13 cellular contexts compared by ENCODE assay signal in genomic region chr19:3722443-3723109, GRCh38. TPM values are rescaled to one million over a fixed set of nuclear protein-coding genes. Genes with fewer than 3 reads are reported as not detected.
A peak's percentile ranks its signal among the peaks of the same experiment; 100 is the strongest.
DNase-seq lines count a peak whose midpoint lies in the region; ATAC-seq, FAIRE-seq and TF ChIP-seq lines count a peak whose summit lies in the region.
"Had no signal": no experiment of that assay in that cellular context is flagged by ENCODE, and none has a peak within 500 bp of the region (broad histone marks: within the 10 kb centered on the region; RNA-seq: fewer than 3 reads in every experiment).

No MANE protein-coding gene starts in this region.

- H3K4me2 ChIP-seq in astrocyte (ENCODE audit: low read length) = no peak overlapping the region

- no peak for TF ChIP-seq CTCF in cardiac muscle cell (IDR thresholded peaks at IDR 0.05; ENCODE audit: low read depth, low read length)
- TF ChIP-seq CTCF in astrocyte (IDR thresholded peaks at IDR 0.05; ENCODE audit: insufficient read depth, low read depth, low read length) = no peak
- TF ChIP-seq CTCF in lung (IDR thresholded peaks at IDR 0.05; ENCODE audit: control extremely low read depth, extremely low read depth) = no peak

- FAIRE-seq in astrocyte (lab: Jason Lieb, UNC) = no peak
- FAIRE-seq: endometrium had no signal

- ATAC-seq in right cardiac atrium (no peak), lung (ENCODE audit: insufficient read depth, low FRiP score) (no peak), GM21737 (IDR thresholded peaks at IDR 0.05; ENCODE audit: unreplicated experiment) (no peak), GM21576 (IDR thresholded peaks at IDR 0.05; ENCODE audit: unreplicated experiment) (no peak)
- ATAC-seq: activated CD8-positive, alpha-beta memory T cell treated with anti-CD3 and anti-CD28 coated beads, Interleukin-2, amount 10 ng/mL, durations not matched to agents 7 days and 5 days had no signal

- no peaks in the 10 kb centered on the region for H3K36me3 Mint-ChIP-seq in astrocyte (ENCODE audit: low read depth, unreplicated experiment)
- H3K36me3 Mint-ChIP-seq: activated CD8-positive, alpha-beta memory T cell treated with anti-CD3 and anti-CD28 coated beads, Interleukin-2, amount 10 ng/mL, durations not matched to agents 7 days and 5 days had no signal

- H3K27ac ChIP-seq in cardiac muscle cell (no peak overlapping the region), right cardiac atrium (ENCODE audit: low read length) (no peak overlapping the region), astrocyte (ENCODE audit: low read depth, low read length) (no peak overlapping the region), lung (ENCODE audit: low read depth in 1 of 2, low read length in 1 of 2) (no peak overlapping the region)

- H3K27me3 ChIP-seq in cardiac muscle cell = peaks cover 22% of the 10 kb centered on the region
- no peaks in the 10 kb centered on the region for H3K27me3 ChIP-seq in right cardiac atrium (ENCODE audit: control insufficient read depth, insufficient read depth)
- peaks cover 17% of the 10 kb centered on the region for H3K27me3 ChIP-seq in astrocyte (ENCODE audit: insufficient read depth, low read length)
- H3K27me3 ChIP-seq in lung (ENCODE audit: control insufficient read depth, insufficient read depth) = no peaks in the 10 kb centered on the region

- intact Hi-C loops in right cardiac atrium (cut with DNase I) = no loop called here

- H3K36me3 ChIP-seq in cardiac muscle cell (no peaks in the 10 kb centered on the region), astrocyte (ENCODE audit: insufficient read depth, low read length) (no peaks in the 10 kb centered on the region), lung (ENCODE audit: control insufficient read depth in 2 of 2, insufficient read depth in 2 of 2, low read length in 2 of 2) (no peaks in the 10 kb centered on the region)

- H3K4me1 Mint-ChIP-seq in astrocyte (ENCODE audit: low read depth, unreplicated experiment) = no peaks in the 10 kb centered on the region

- no peaks in the 10 kb centered on the region for H3K9me3 ChIP-seq in cardiac muscle cell (ENCODE audit: low read depth)
- no peaks in the 10 kb centered on the region for H3K9me3 ChIP-seq in right cardiac atrium (ENCODE audit: control insufficient read depth, low read length)
- H3K9me3 ChIP-seq in astrocyte (ENCODE audit: insufficient read depth, low read depth, low read length) = no peaks in the 10 kb centered on the region
- H3K9me3 ChIP-seq in lung (ENCODE audit: control insufficient read depth in 2 of 2, insufficient read depth in 1 of 2, low read length in 1 of 2) = peaks cover 0 to 2% of the 10 kb centered on the region in 2 donors

- no peak overlapping the region for H3K27ac Mint-ChIP-seq in astrocyte (ENCODE audit: unreplicated experiment)
- H3K27ac Mint-ChIP-seq: activated CD8-positive, alpha-beta memory T cell treated with anti-CD3 and anti-CD28 coated beads, Interleukin-2, amount 10 ng/mL, durations not matched to agents 7 days and 5 days had no signal

- H2AFZ ChIP-seq in astrocyte (ENCODE audit: low read depth, low read length) = no peak overlapping the region

- no peaks in the 10 kb centered on the region for H3K79me2 ChIP-seq in astrocyte (ENCODE audit: insufficient read depth, low read length)

- H3K4me1 ChIP-seq in cardiac muscle cell (ENCODE audit: low read depth) (no peaks in the 10 kb centered on the region), right cardiac atrium (ENCODE audit: control insufficient read depth, insufficient read depth, low read length) (no peaks in the 10 kb centered on the region), astrocyte (ENCODE audit: insufficient read depth, low read length) (no peaks in the 10 kb centered on the region), lung (ENCODE audit: control insufficient read depth in 2 of 2, insufficient read depth in 2 of 2, low read length in 2 of 2) (peaks cover 0 to 2% of the 10 kb centered on the region in 2 donors)

- peak overlapping the region; percentile 14 for H3K4me3 ChIP-seq in cardiac muscle cell
- no peak overlapping the region for H3K4me3 ChIP-seq in right cardiac atrium (ENCODE audit: low read length)
- no peak overlapping the region for H3K4me3 ChIP-seq in astrocyte (ENCODE audit: insufficient read depth, low read depth, low read length)
- no peak overlapping the region for H3K4me3 ChIP-seq in lung

- no peaks in the 10 kb centered on the region for H4K20me1 ChIP-seq in astrocyte (ENCODE audit: insufficient read depth, low read length)

- DNase-seq in cardiac muscle cell (ENCODE audit: low read depth in 1 of 2, low spot score in 1 of 2) = peak in 1 of 2 donors; percentile 57
- DNase-seq in right cardiac atrium = no peak
- no peak for DNase-seq in astrocyte (ENCODE audit: low read depth)
- peak; percentile 48 for DNase-seq in lung (ENCODE audit: low spot score)
- DNase-seq in stimulated activated naive CD4-positive, alpha-beta T cell treated with Interleukin-2 at 50 U/mL for 16 hours (lab: John Stamatoyannopoulos, UW) = no peak
- DNase-seq in NK-92 treated with Interleukin-12 subunit alpha and Interleukin-12 subunit beta, amount 100 ng/mL, for 24 hours (lab: John Stamatoyannopoulos, UW) = no peak
- DNase-seq: activated CD8-positive, alpha-beta memory T cell treated with anti-CD3 and anti-CD28 coated beads, Interleukin-2, amount 10 ng/mL, durations not matched to agents 7 days and 5 days; C1 segment of cervical spinal cord; left ventricle myocardium superior; stimulated activated CD4-positive, alpha-beta T cell treated with anti-CD3 and anti-CD28 coated beads, Interleukin-4, amount 100 ng/mL, for 1 hour had no signal

- H3K9ac ChIP-seq in astrocyte (ENCODE audit: low read length) = no peak overlapping the region

- WGBS in right cardiac atrium = 4% methylated on average over 30 of the region's 30 CpGs
- 6 to 8% methylated on average over 29 to 30 of the region's 30 CpGs for WGBS in lung, 2 donors

- H3K27me3 Mint-ChIP-seq in astrocyte (ENCODE audit: low read depth, unreplicated experiment) = peaks cover 13% of the 10 kb centered on the region

- H3K4me3 Mint-ChIP-seq in astrocyte (ENCODE audit: unreplicated experiment) = peak overlapping the region; percentile 34
- H3K4me3 Mint-ChIP-seq: activated CD8-positive, alpha-beta memory T cell treated with anti-CD3 and anti-CD28 coated beads, Interleukin-2, amount 10 ng/mL, durations not matched to agents 7 days and 5 days had no signal

- H3K9me3 Mint-ChIP-seq in astrocyte (ENCODE audit: unreplicated experiment) = no peaks in the 10 kb centered on the region

RNA-seq across cellular contexts. Expression of gene TJP3, which starts 14.4 kb away (rescaled TPM):
- total RNA-seq in cardiac muscle cell = 2.8 and 5.2 TPM in 2 replicates
- 3.0 and 5.0 TPM in 2 replicates for polyA plus RNA-seq in cardiac muscle cell
- total RNA-seq in right cardiac atrium = not detected
- 0.05 TPM for polyA plus RNA-seq in right cardiac atrium
- 0.58 and 2.0 TPM in 2 replicates for total RNA-seq in astrocyte
- total RNA-seq in lung = 10 to 100 TPM; 42.8 to 56.4 TPM
- polyA plus RNA-seq in lung = 10 to 100 TPM; 18.4 to 57.8 TPM

RNA-seq across cellular contexts. Expression of gene PIP5K1C, which starts 22.3 kb away (rescaled TPM):
- total RNA-seq in cardiac muscle cell = 24.1 and 28.4 TPM in 2 replicates
- 21.0 and 21.8 TPM in 2 replicates for polyA plus RNA-seq in cardiac muscle cell
- total RNA-seq in right cardiac atrium = 10 to 100 TPM; 38.8 to 48.3 (median 40.4) TPM
- polyA plus RNA-seq in right cardiac atrium = 31.4 TPM
- total RNA-seq in astrocyte = 42.0 and 44.2 TPM in 2 replicates
- 10 to 100 TPM; 22.4 to 39.4 TPM for total RNA-seq in lung
- 10 to 100 TPM; 16.3 to 18.6 TPM for polyA plus RNA-seq in lung

RNA-seq across cellular contexts. Expression of gene APBA3, which starts 38.9 kb away (rescaled TPM):
- total RNA-seq in cardiac muscle cell = 39.9 and 49.4 TPM in 2 replicates
- polyA plus RNA-seq in cardiac muscle cell = 29.4 and 34.3 TPM in 2 replicates
- total RNA-seq in right cardiac atrium = 10 to 100 TPM; 10.5 to 14.0 (median 11.8) TPM
- 13.1 TPM for polyA plus RNA-seq in right cardiac atrium
- 16.4 and 16.5 TPM in 2 replicates for total RNA-seq in astrocyte
- total RNA-seq in lung = 10 to 100 TPM; 18.4 to 38.0 TPM
- 10 to 100 TPM; 16.5 to 26.8 TPM for polyA plus RNA-seq in lung

RNA-seq across cellular contexts. Expression of gene MRPL54, which starts 39.9 kb away (rescaled TPM):
- total RNA-seq in cardiac muscle cell (37.9 and 57.8 TPM in 2 replicates), right cardiac atrium (10 to 100 TPM; 62.9 to 78.1 (median 69.4) TPM), astrocyte (41.6 and 43.5 TPM in 2 replicates), lung (10 to 100 TPM; 28.9 to 64.1 TPM)
- polyA plus RNA-seq in cardiac muscle cell (81.5 and 91.2 TPM in 2 replicates), right cardiac atrium (129 TPM), lung (100 to 1,000 TPM in 1 of 2 donors, 10 to 100 TPM in 1; 63.5 to 137 TPM)

RNA-seq across cellular contexts. Expression of gene RAX2, which starts 49.5 kb away (rescaled TPM):
- total RNA-seq in cardiac muscle cell (not detected in 2 replicates), right cardiac atrium (not detected), astrocyte (not detected in 2 replicates), lung (not detected)
- polyA plus RNA-seq in cardiac muscle cell (not detected in 2 replicates), right cardiac atrium (not detected), lung (under 1 TPM in 1 of 2 donors, not detected in 1; 0.01 TPM)
- total RNA-seq: activated CD8-positive, alpha-beta memory T cell treated with anti-CD3 and anti-CD28 coated beads, Interleukin-2, amount 10 ng/mL, durations not matched to agents 7 days and 5 days; left ventricle myocardium superior had no signal
